Comparison of ENCODE assay signal across 27 cellular contexts in the genomic region with DNA sequence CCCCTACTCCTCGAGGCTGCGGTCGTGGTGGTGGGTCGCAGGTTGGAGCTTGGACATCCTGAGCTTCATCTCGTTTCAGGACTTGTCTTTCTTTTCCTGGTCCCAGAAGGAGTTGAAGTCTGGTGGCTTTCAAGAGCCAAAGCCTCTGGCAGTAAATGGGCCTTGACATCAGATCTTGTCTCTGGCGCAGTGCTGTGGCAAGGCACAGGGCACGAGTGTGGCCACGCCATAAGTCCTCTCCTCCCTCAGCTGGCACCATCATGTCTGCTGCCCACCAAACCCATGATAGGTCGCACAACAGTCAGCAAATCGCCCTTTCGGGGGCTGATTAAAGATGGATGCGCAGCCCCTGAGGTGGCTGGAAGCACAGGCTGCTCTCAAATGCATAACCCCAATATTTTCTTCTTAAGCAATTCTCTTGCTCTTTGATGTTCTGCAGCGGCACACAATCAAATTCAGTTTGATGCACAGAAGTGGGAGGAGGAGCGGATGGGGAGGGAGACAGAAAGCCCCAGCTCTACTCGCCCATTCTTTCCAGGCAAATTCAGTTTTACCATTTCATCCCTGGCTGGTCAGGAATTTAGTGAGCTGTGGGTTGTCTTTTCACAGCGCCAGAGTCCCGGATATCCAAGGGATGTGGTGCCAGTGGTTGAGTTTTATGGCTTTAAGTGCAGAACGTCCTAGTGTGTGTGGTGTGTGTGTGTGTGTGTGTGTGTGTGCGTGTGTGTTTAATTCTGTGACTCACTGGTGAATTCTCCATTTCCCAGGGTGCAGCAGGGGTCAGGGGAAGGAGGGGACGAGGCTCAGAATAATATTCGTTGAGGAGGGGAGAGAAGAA.
DNase-seq lines count a peak whose midpoint lies in the region; ATAC-seq, FAIRE-seq and TF ChIP-seq lines count a peak whose summit lies in the region.
"Had no signal": no experiment of that assay in that cellular context is flagged by ENCODE, and none has a peak within 500 bp of the region (broad histone marks: within the 10 kb centered on the region; RNA-seq: fewer than 3 reads in every experiment).

No MANE protein-coding gene starts in this region.

- H2AFZ ChIP-seq in astrocyte (ENCODE audit: low read depth, low read length), result no peak overlapping the region

- H3K4me3 ChIP-seq in astrocyte (ENCODE audit: insufficient read depth, low read depth, low read length) (no peak overlapping the region), spleen (no peak overlapping the region), lower lobe of right lung (no peak overlapping the region)
- H3K4me3 ChIP-seq: colonic mucosa, K562, SK-N-MC, tibial nerve had no signal

- intact Hi-C loops in left colon (cut with DNase I, micrococcal nuclease), result no loop called here
- intact Hi-C loops in spleen (cut with DNase I; ENCODE audit: low total_unique reads), result no loop called here
- intact Hi-C loops in lower lobe of right lung (cut with DNase I), result no loop called here

- H3K4me1 Mint-ChIP-seq in astrocyte (ENCODE audit: low read depth, unreplicated experiment), result no peaks in the 10 kb centered on the region
- H3K4me1 Mint-ChIP-seq: activated B cell treated with CpG ODN at 0.5 μM for 24 hours; activated naive CD8-positive, alpha-beta T cell treated with anti-CD3 and anti-CD28 coated beads for 36 hours had no signal

- ATAC-seq in left colon (peak; percentile 42), lower lobe of right lung (no peak), HG02884 (IDR thresholded peaks at IDR 0.05; ENCODE audit: unreplicated experiment) (no peak), GM21619 (IDR thresholded peaks at IDR 0.05; ENCODE audit: unreplicated experiment) (no peak)
- ATAC-seq: K562; stimulated activated naive CD8-positive, alpha-beta T cell treated with anti-CD3 and anti-CD28 coated beads, Interleukin-15, Interleukin-2, amounts not matched to agents 100 U/mL and 50 U/mL, for 24 hours had no signal

- H3K4me2 ChIP-seq in astrocyte (ENCODE audit: low read length), result no peak overlapping the region

- no peak for FAIRE-seq in astrocyte (lab: Jason Lieb, UNC)
- FAIRE-seq: endometrium, K562, small intestine had no signal

- H3K9me3 Mint-ChIP-seq in astrocyte (ENCODE audit: unreplicated experiment), result no peaks in the 10 kb centered on the region
- H3K9me3 Mint-ChIP-seq: activated B cell treated with CpG ODN at 0.5 μM for 24 hours; activated naive CD8-positive, alpha-beta T cell treated with anti-CD3 and anti-CD28 coated beads for 36 hours; activated T-helper 2 cell treated with anti-CD3 and anti-CD28 coated beads, Interferon-gamma antibody, Interleukin-2, Interleukin-4, amounts not matched to agents 10 μg/mL and 5 μg/mL and 100 μg/mL, durations not matched to agents 14 hours and 24 hours and 36 hours had no signal

- H3K4me1 ChIP-seq in astrocyte (ENCODE audit: insufficient read depth, low read length) (no peaks in the 10 kb centered on the region), spleen (no peaks in the 10 kb centered on the region), lower lobe of right lung (no peaks in the 10 kb centered on the region)
- H3K4me1 ChIP-seq: colonic mucosa had no signal

- H3K4me3 Mint-ChIP-seq in astrocyte (ENCODE audit: unreplicated experiment), result no peak overlapping the region
- H3K4me3 Mint-ChIP-seq: activated B cell treated with CpG ODN at 0.5 μM for 24 hours; activated naive CD8-positive, alpha-beta T cell treated with anti-CD3 and anti-CD28 coated beads for 36 hours had no signal

- no peaks in the 10 kb centered on the region for H3K36me3 ChIP-seq in astrocyte (ENCODE audit: insufficient read depth, low read length)
- H3K36me3 ChIP-seq in spleen, result no peaks in the 10 kb centered on the region
- no peaks in the 10 kb centered on the region for H3K36me3 ChIP-seq in lower lobe of right lung
- H3K36me3 ChIP-seq: colonic mucosa, tibial nerve had no signal

- TF ChIP-seq POLR2A in spleen (IDR thresholded peaks at IDR 0.05), result no peak

- no peaks in the 10 kb centered on the region for H4K20me1 ChIP-seq in astrocyte (ENCODE audit: insufficient read depth, low read length)

- H3K27me3 Mint-ChIP-seq in astrocyte (ENCODE audit: low read depth, unreplicated experiment), result peaks cover 64% of the 10 kb centered on the region
- H3K27me3 Mint-ChIP-seq: activated B cell treated with CpG ODN at 0.5 μM for 24 hours; activated naive CD8-positive, alpha-beta T cell treated with anti-CD3 and anti-CD28 coated beads for 36 hours had no signal

- no peaks in the 10 kb centered on the region for H3K79me2 ChIP-seq in astrocyte (ENCODE audit: insufficient read depth, low read length)

- H3K9ac ChIP-seq in astrocyte (ENCODE audit: low read length), result no peak overlapping the region

- no peaks in the 10 kb centered on the region for H3K36me3 Mint-ChIP-seq in astrocyte (ENCODE audit: low read depth, unreplicated experiment)
- H3K36me3 Mint-ChIP-seq: activated naive CD8-positive, alpha-beta T cell treated with anti-CD3 and anti-CD28 coated beads for 36 hours had no signal

- DNase-seq in EH (ENCODE audit: low read depth), result peak; percentile 15
- no peak for DNase-seq in astrocyte (ENCODE audit: low read depth)
- DNase-seq in left colon, result no peak
- DNase-seq in spleen, result peak; percentile 61
- DNase-seq in lower lobe of right lung, result no peak
- DNase-seq in DMS53 (lab: John Stamatoyannopoulos, UW), result no peak
- DNase-seq: ACHN; activated B cell treated with CpG ODN at 0.5 μM for 24 hours; activated CD4-positive, alpha-beta T cell treated with anti-CD3 and anti-CD28 coated beads, Interleukin-2, amount 50 U/mL, for 48 hours; activated CD8-positive, alpha-beta memory T cell treated with anti-CD3 and anti-CD28 coated beads, Interleukin-2, amount 50 U/mL, for 48 hours; activated naive CD8-positive, alpha-beta T cell treated with anti-CD3 and anti-CD28 coated beads for 36 hours; C1 segment of cervical spinal cord; colonic mucosa; GOT3; NCI-H1436 treated with DMSO at 0.1 percent for 48 hours; NCI-H524; RPMI8226; small intestine; stimulated activated CD4-positive, alpha-beta T cell treated with anti-CD3 and anti-CD28 coated beads, Interleukin-4, amount 100 ng/mL, for 1 hour; stimulated activated naive CD8-positive, alpha-beta T cell treated with anti-CD3 and anti-CD28 coated beads, Interleukin-15, Interleukin-2, amounts not matched to agents 100 U/mL and 50 U/mL, for 24 hours had no signal

- H3K27me3 ChIP-seq in astrocyte (ENCODE audit: insufficient read depth, low read length) (peaks cover 4% of the 10 kb centered on the region), spleen (replicated peaks in 1 of 7) (no peaks in the 10 kb centered on the region), lower lobe of right lung (ENCODE audit: low read depth) (no peaks in the 10 kb centered on the region)
- H3K27me3 ChIP-seq: colonic mucosa, tibial nerve had no signal

- TF ChIP-seq CTCF in astrocyte (IDR thresholded peaks at IDR 0.05; ENCODE audit: insufficient read depth, low read depth, low read length) (no peak), spleen (IDR thresholded peaks at IDR 0.05 in 8 of 11, conservative IDR thresholded peaks at IDR 0.05 in 3 of 11) (no peak), lower lobe of right lung (IDR thresholded peaks at IDR 0.05) (no peak)

- H3K27ac ChIP-seq in astrocyte (ENCODE audit: low read depth, low read length) (no peak overlapping the region), spleen (no peak overlapping the region), lower lobe of right lung (no peak overlapping the region)
- H3K27ac ChIP-seq: colonic mucosa, SK-N-MC, tibial nerve had no signal

- peak overlapping the region; percentile 4 for H3K27ac Mint-ChIP-seq in astrocyte (ENCODE audit: unreplicated experiment)
- H3K27ac Mint-ChIP-seq: activated B cell treated with CpG ODN at 0.5 μM for 24 hours; activated naive CD8-positive, alpha-beta T cell treated with anti-CD3 and anti-CD28 coated beads for 36 hours; activated T-helper 2 cell treated with anti-CD3 and anti-CD28 coated beads, Interferon-gamma antibody, Interleukin-2, Interleukin-4, amounts not matched to agents 10 μg/mL and 5 μg/mL and 100 μg/mL, durations not matched to agents 14 hours and 24 hours and 36 hours had no signal

- WGBS in spleen, 5 donors, result 77 to 83% (median 78%) methylated on average over 21 of the region's 21 CpGs

- no peaks in the 10 kb centered on the region for H3K9me3 ChIP-seq in astrocyte (ENCODE audit: insufficient read depth, low read depth, low read length)
- no peaks in the 10 kb centered on the region for H3K9me3 ChIP-seq in spleen
- H3K9me3 ChIP-seq in lower lobe of right lung, result no peaks in the 10 kb centered on the region
- H3K9me3 ChIP-seq: colonic mucosa, tibial nerve had no signal

Comparison
In these comparisons a context has a peak if more than half of its experiments do, and no peak if none do; other contexts are left out.
1. DNase-seq: peak in EH (single experiment) and spleen (single experiment); none in astrocyte (single experiment), left colon (0 of 2), lower lobe of right lung (single experiment) and DMS53 (single experiment).